In the genomic region with DNA sequence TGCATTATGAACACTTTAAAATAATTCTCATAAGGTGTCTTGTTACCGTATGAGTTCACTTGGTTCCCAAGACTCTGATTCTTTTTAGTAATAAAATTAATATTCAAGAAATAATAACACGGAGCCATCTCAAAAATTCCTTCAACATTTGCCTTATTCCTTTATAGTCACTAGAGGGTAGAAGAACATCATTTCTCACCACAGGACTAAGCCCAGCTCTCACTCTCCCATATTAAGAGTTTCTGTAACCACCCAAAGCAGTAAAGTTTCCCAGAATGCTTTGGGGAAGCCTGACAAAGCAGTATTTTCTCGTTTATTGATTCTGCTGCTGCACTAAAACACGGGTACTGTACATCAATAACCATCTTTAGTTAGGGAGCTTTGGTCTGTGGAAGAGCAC, we compare ENCODE assay signal across 18 cellular contexts.
A peak's percentile ranks its signal among the peaks of the same experiment; 100 is the strongest.
DNase-seq lines count a peak whose midpoint lies in the region; ATAC-seq, FAIRE-seq and TF ChIP-seq lines count a peak whose summit lies in the region.
"Had no signal": no experiment of that assay in that cellular context is flagged by ENCODE, and none has a peak within 500 bp of the region (broad histone marks: within the 10 kb centered on the region; RNA-seq: fewer than 3 reads in every experiment).

No MANE protein-coding gene starts in this region.

- no peak overlapping the region for H4K5ac ChIP-seq in H9 (ENCODE audit: insufficient read length, low read depth, low read length)

- no peaks in the 10 kb centered on the region for H3K79me1 ChIP-seq in H9 (ENCODE audit: insufficient read depth, low read depth, low read length, poor library complexity, severe bottlenecking)

- POLR2A ChIA-PET in CD4-positive, alpha-beta T cell (lab: Charles Lee), result no interaction called here

- no peak overlapping the region for H2AK5ac ChIP-seq in H9 (ENCODE audit: insufficient read length, low read length)

- H3K9me3 Mint-ChIP-seq in natural killer cell (no peaks in the 10 kb centered on the region), immature natural killer cell (no peaks in the 10 kb centered on the region), H9 (peaks cover 6 to 7% of the 10 kb centered on the region in 2 experiments)
- H3K9me3 Mint-ChIP-seq in natural killer cell treated with Interleukin-12 subunit alpha and Interleukin-12 subunit beta and Interleukin-15 and Interleukin-18, amount 100 ng/mL, for 72 hours, result no peaks in the 10 kb centered on the region
- no peaks in the 10 kb centered on the region for H3K9me3 Mint-ChIP-seq in CD4-positive, alpha-beta T cell
- H3K9me3 Mint-ChIP-seq: naive thymus-derived CD8-positive, alpha-beta T cell had no signal

- no peak overlapping the region for H4K91ac ChIP-seq in H9 (ENCODE audit: insufficient read length, low read depth, low read length)

- H3K27ac Mint-ChIP-seq in natural killer cell, result peak overlapping the region; percentile 5 to 59
- peak overlapping the region in 1 of 2 donors; percentile 38 for H3K27ac Mint-ChIP-seq in natural killer cell treated with Interleukin-12 subunit alpha and Interleukin-12 subunit beta and Interleukin-15 and Interleukin-18, amount 100 ng/mL, for 72 hours
- H3K27ac Mint-ChIP-seq in immature natural killer cell, result peak overlapping the region in 4 of 6 donors; percentile 9 to 59 (median 52)
- no peak overlapping the region for H3K27ac Mint-ChIP-seq in CD4-positive, alpha-beta T cell
- H3K27ac Mint-ChIP-seq in H9, result peak overlapping the region in 1 of 3 experiments; percentile 2; a peak in 1 of 7 replicates

- DNase-seq in natural killer cell (no peak), immature natural killer cell (no peak), putamen (ENCODE audit: low spot score) (no peak), H9 (no peak)
- no peak for DNase-seq in natural killer cell treated with Interleukin-12 subunit alpha and Interleukin-12 subunit beta and Interleukin-15 and Interleukin-18, amount 100 ng/mL, for 72 hours (ENCODE audit: low spot score)
- DNase-seq in CD4-positive, alpha-beta T cell, result no peak
- DNase-seq: activated CD4-positive, alpha-beta T cell treated with anti-CD3 and anti-CD28 coated beads, Interleukin-2, amount 50 U/mL, for 4 hours; aorta; cortex of kidney; DMS 273 treated with DMSO at 0.1 percent for 48 hours; hippocampal formation; left colon; naive thymus-derived CD8-positive, alpha-beta T cell; NCI-H146 had no signal

- H2BK15ac ChIP-seq in H9 (ENCODE audit: low read depth, low read length), result no peak overlapping the region

- no peaks in the 10 kb centered on the region for H3K4me1 ChIP-seq in H9 (ENCODE audit: insufficient read depth, low read length)

- no peak overlapping the region for H2BK5ac ChIP-seq in H9 (ENCODE audit: insufficient read length, low read length)

- FAIRE-seq in TTC549 (lab: Jason Lieb, UNC), result peak; percentile 13

- H3K4me2 ChIP-seq in H9 (ENCODE audit: insufficient read depth, insufficient read length, low read length), result no peak overlapping the region

- no peak overlapping the region for H3T11ph ChIP-seq in H9 (ENCODE audit: low read length)

- no peak overlapping the region for H2BK20ac ChIP-seq in H9 (ENCODE audit: low read depth, low read length, poor library complexity, severe bottlenecking)

- no peaks in the 10 kb centered on the region for H3K27me3 ChIP-seq in CD4-positive, alpha-beta T cell (ENCODE audit: control insufficient read depth, insufficient read depth, low read length)
- no peaks in the 10 kb centered on the region for H3K27me3 ChIP-seq in H9 (ENCODE audit: insufficient read depth, low read length)

- H3K18ac ChIP-seq in H9 (ENCODE audit: insufficient read length, low read depth, low read length), result no peak overlapping the region

- intact Hi-C loops in natural killer cell (cut with micrococcal nuclease), result no loop called here
- intact Hi-C loops in CD4-positive, alpha-beta T cell (cut with DNase I, micrococcal nuclease), result no loop called here

- H4K8ac ChIP-seq in H9 (replicated peaks; ENCODE audit: insufficient read length, low read depth, low read length), result no peak overlapping the region

- H3K27me3 Mint-ChIP-seq in natural killer cell (ENCODE audit: low read depth in 2 of 2) (no peaks in the 10 kb centered on the region), immature natural killer cell (ENCODE audit: low read depth in 3 of 3) (peaks cover 0 to 4% (median 2%) of the 10 kb centered on the region in 3 donors), H9 (ENCODE audit: low read depth) (no peaks in the 10 kb centered on the region; the same call in 1 of the 2 replicates)
- H3K27me3 Mint-ChIP-seq in natural killer cell treated with Interleukin-12 subunit alpha and Interleukin-12 subunit beta and Interleukin-15 and Interleukin-18, amount 100 ng/mL, for 72 hours, result no peaks in the 10 kb centered on the region
- no peaks in the 10 kb centered on the region for H3K27me3 Mint-ChIP-seq in CD4-positive, alpha-beta T cell
- H3K27me3 Mint-ChIP-seq: naive thymus-derived CD8-positive, alpha-beta T cell had no signal

- WGBS in H9 (ENCODE audit: extremely low coverage, insufficient read length, low lambda C conversion rate), result no CpG with 5 or more reads among the region's 4 CpGs

- no peaks in the 10 kb centered on the region for H3K79me2 ChIP-seq in H9 (ENCODE audit: insufficient read depth, low read length)

- ATAC-seq in natural killer cell, result no peak
- no peak for ATAC-seq in natural killer cell treated with Interleukin-12 subunit alpha and Interleukin-12 subunit beta and Interleukin-15 and Interleukin-18, amount 100 ng/mL, for 72 hours
- ATAC-seq in CD4-positive, alpha-beta T cell (ENCODE audit: poor library complexity), result no peak
- ATAC-seq in HG02759 (IDR thresholded peaks at IDR 0.05; ENCODE audit: unreplicated experiment), result no peak
- ATAC-seq: esophagus mucosa; left colon; naive thymus-derived CD8-positive, alpha-beta T cell had no signal

- no peak overlapping the region for H3K27ac ChIP-seq in CD4-positive, alpha-beta T cell (ENCODE audit: low read depth, low read length)
- no peak overlapping the region for H3K27ac ChIP-seq in H9 (ENCODE audit: insufficient read length, low read depth, low read length)
- H3K27ac ChIP-seq: thoracic aorta had no signal

- no peak overlapping the region for H3K9ac ChIP-seq in H9 (ENCODE audit: extremely low read depth, insufficient read length, low read length)

- H3K4me3 Mint-ChIP-seq in natural killer cell, result no peak overlapping the region
- no peak overlapping the region for H3K4me3 Mint-ChIP-seq in natural killer cell treated with Interleukin-12 subunit alpha and Interleukin-12 subunit beta and Interleukin-15 and Interleukin-18, amount 100 ng/mL, for 72 hours
- H3K4me3 Mint-ChIP-seq in immature natural killer cell, result no peak overlapping the region
- no peak overlapping the region for H3K4me3 Mint-ChIP-seq in CD4-positive, alpha-beta T cell
- no peak overlapping the region for H3K4me3 Mint-ChIP-seq in H9
- H3K4me3 Mint-ChIP-seq: naive thymus-derived CD8-positive, alpha-beta T cell had no signal

- H3K36me3 Mint-ChIP-seq in natural killer cell (peaks cover 7% of the 10 kb centered on the region), immature natural killer cell (peaks cover 12 to 29% (median 16%) of the 10 kb centered on the region in 3 donors), H9 (ENCODE audit: insufficient read depth in 1 of 3, low read depth in 3 of 3) (peaks cover 0 to 10% (median 3%) of the 10 kb centered on the region in 3 experiments; a peak in 4 of 7 replicates)
- peaks cover 28% of the 10 kb centered on the region for H3K36me3 Mint-ChIP-seq in natural killer cell treated with Interleukin-12 subunit alpha and Interleukin-12 subunit beta and Interleukin-15 and Interleukin-18, amount 100 ng/mL, for 72 hours
- peaks cover 13% of the 10 kb centered on the region for H3K36me3 Mint-ChIP-seq in CD4-positive, alpha-beta T cell (ENCODE audit: low read depth)

- H3K4ac ChIP-seq in H9 (ENCODE audit: low read depth, low read length), result no peak overlapping the region

- CTCF ChIA-PET in CD4-positive, alpha-beta T cell (lab: Charles Lee), result interaction anchor here (2.0 kb wide), 1 partner anchor 22 kb away, joined by 7 read pairs; no protein-coding TSS in a partner anchor

- no peak overlapping the region for H2AFZ ChIP-seq in H9 (ENCODE audit: low read length)

- no peak overlapping the region for H3K14ac ChIP-seq in H9 (ENCODE audit: insufficient read depth, low read length)

- H3K23ac ChIP-seq in H9 (ENCODE audit: insufficient read length, low read depth, low read length), result no peak overlapping the region

- H3K56ac ChIP-seq in H9 (ENCODE audit: insufficient read length, low read depth, low read length), result no peak overlapping the region

- peaks cover 31 to 34% of the 10 kb centered on the region in 2 donors for H3K4me1 Mint-ChIP-seq in natural killer cell
- peaks cover 17 to 22% of the 10 kb centered on the region in 2 donors for H3K4me1 Mint-ChIP-seq in natural killer cell treated with Interleukin-12 subunit alpha and Interleukin-12 subunit beta and Interleukin-15 and Interleukin-18, amount 100 ng/mL, for 72 hours (ENCODE audit: low read depth in 2 of 2)
- peaks cover 30 to 63% of the 10 kb centered on the region in 2 donors for H3K4me1 Mint-ChIP-seq in immature natural killer cell
- H3K4me1 Mint-ChIP-seq in CD4-positive, alpha-beta T cell (ENCODE audit: low read depth), result no peaks in the 10 kb centered on the region
- H3K4me1 Mint-ChIP-seq in H9, result no peaks in the 10 kb centered on the region

- H2BK120ac ChIP-seq in H9 (ENCODE audit: low read depth, low read length, poor library complexity, severe bottlenecking), result no peak overlapping the region

- TF ChIP-seq CTCF in natural killer cell (IDR thresholded peaks at IDR 0.05) (no peak), H9 (conservative IDR thresholded peaks at IDR 0.05) (no peak)
- TF ChIP-seq CTCF in CD4-positive, alpha-beta T cell (IDR thresholded peaks at IDR 0.05), result no peak

- no peaks in the 10 kb centered on the region for H4K20me1 ChIP-seq in H9 (ENCODE audit: control insufficient read depth, insufficient read depth, insufficient read length)

- H3K23me2 ChIP-seq in H9 (ENCODE audit: insufficient read length, low read depth, low read length, poor library complexity, severe bottlenecking), result no peaks in the 10 kb centered on the region

- no peak overlapping the region for H2BK12ac ChIP-seq in H9 (ENCODE audit: insufficient read length, low read depth, low read length)

- H3K9me3 ChIP-seq in CD4-positive, alpha-beta T cell (ENCODE audit: control insufficient read depth, low read length), result no peaks in the 10 kb centered on the region
- H3K9me3 ChIP-seq in H9 (ENCODE audit: control insufficient read depth, low read depth, low read length), result no peaks in the 10 kb centered on the region
- H3K9me3 ChIP-seq: thoracic aorta had no signal
